Comparison of ENCODE assay signal across 36 cellular contexts in the genomic region with DNA sequence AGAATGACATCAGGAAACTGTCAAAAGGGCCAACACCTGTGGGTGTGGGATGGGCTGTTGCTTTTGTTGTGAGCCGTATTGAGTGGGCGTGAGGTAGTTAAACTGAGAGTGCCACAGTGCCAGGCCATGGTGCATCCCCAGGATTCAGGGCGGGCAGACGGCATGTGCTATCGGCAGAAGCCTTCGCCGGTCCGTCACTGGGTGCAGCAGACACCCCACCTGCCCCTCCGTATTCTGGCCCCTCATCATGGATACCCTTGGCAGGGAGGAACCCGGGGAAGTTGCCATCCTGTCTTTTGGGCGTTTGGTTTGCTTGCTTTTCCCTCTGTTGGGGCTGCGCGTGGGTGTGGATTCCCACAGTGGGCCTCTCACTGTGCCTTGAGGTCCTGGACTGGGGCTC. TPM values are rescaled to one million over a fixed set of nuclear protein-coding genes. Genes with fewer than 3 reads are reported as not detected.
"Had no signal": no experiment of that assay in that cellular context is flagged by ENCODE, and none has a peak within 500 bp of the region (broad histone marks: within the 10 kb centered on the region; RNA-seq: fewer than 3 reads in every experiment).

No MANE protein-coding gene starts in this region.

- DNase-seq: activated CD4-positive, alpha-beta memory T cell treated with anti-CD3 and anti-CD28 coated beads, Interleukin-2, amount 10 ng/mL, durations not matched to agents 7 days and 5 days; activated CD4-positive, alpha-beta T cell treated with anti-CD3 and anti-CD28 coated beads for 1 hour; activated CD4-positive, alpha-beta T cell treated with anti-CD3 and anti-CD28 coated beads for 48 hours; activated CD4-positive, CD25-positive, alpha-beta regulatory T cell; activated CD8-positive, alpha-beta memory T cell treated with anti-CD3 and anti-CD28 coated beads for 24 hours; activated CD8-positive, alpha-beta memory T cell treated with anti-CD3 and anti-CD28 coated beads, Interleukin-2, amount 10 ng/mL, durations not matched to agents 7 days and 5 days; activated CD8-positive, alpha-beta memory T cell treated with anti-CD3 and anti-CD28 coated beads, Interleukin-2, amount 50 U/mL, for 48 hours; activated effector memory CD4-positive, alpha-beta T cell treated with Interleukin-2 at 50 U/mL for 16 hours; activated naive CD4-positive, alpha-beta T cell; activated naive CD4-positive, alpha-beta T cell treated with anti-CD3 and anti-CD28 coated beads, Interleukin-2, amount 50 U/mL, for 16 hours; activated naive CD8-positive, alpha-beta T cell treated with anti-CD3 and anti-CD28 coated beads, Interleukin-2, amount 10 ng/mL, durations not matched to agents 7 days and 5 days; activated T-cell treated with anti-CD3 and anti-CD28 coated beads, Interleukin-2, amount 50 U/mL, for 48 hours; adrenal gland; body of pancreas; Kasumi-1; KG1; MG63; MV-4-11; NCI-H1092; NCI-H1436 treated with DMSO at 0.1 percent for 48 hours; NCI-H1694 treated with DMSO at 0.1 percent for 48 hours; NCI-H2029; NCI-H2171; NCI-H510A; NCI-H526; NCI-H748 treated with DMSO at 0.1 percent for 48 hours; NK-92 treated with Interleukin-12 subunit alpha and Interleukin-12 subunit beta, amount 100 ng/mL, for 24 hours; OCI-M1; Right ventricle myocardium superior; SW 1271; T-helper 1 cell; T-helper 2 cell; T-helper 9 cell; WERI-Rb-1 had no signal

- H3K4me1 Mint-ChIP-seq: activated CD4-positive, alpha-beta memory T cell treated with anti-CD3 and anti-CD28 coated beads, Interleukin-2, amount 10 ng/mL, durations not matched to agents 7 days and 5 days; activated CD8-positive, alpha-beta memory T cell treated with anti-CD3 and anti-CD28 coated beads, Interleukin-2, amount 10 ng/mL, durations not matched to agents 7 days and 5 days; activated naive CD8-positive, alpha-beta T cell treated with anti-CD3 and anti-CD28 coated beads, Interleukin-2, amount 10 ng/mL, durations not matched to agents 7 days and 5 days had no signal

- H3K4me3 ChIP-seq: adrenal gland, body of pancreas, breast epithelium, MG63 had no signal

- H3K27ac ChIP-seq: adrenal gland, body of pancreas, breast epithelium, WERI-Rb-1 had no signal

- H3K36me3 ChIP-seq: adrenal gland, breast epithelium, MG63, WERI-Rb-1 had no signal

- H3K4me1 ChIP-seq: breast epithelium had no signal

- H3K36me3 Mint-ChIP-seq: activated CD8-positive, alpha-beta memory T cell treated with anti-CD3 and anti-CD28 coated beads, Interleukin-2, amount 10 ng/mL, durations not matched to agents 7 days and 5 days; activated naive CD8-positive, alpha-beta T cell treated with anti-CD3 and anti-CD28 coated beads, Interleukin-2, amount 10 ng/mL, durations not matched to agents 7 days and 5 days had no signal

- ATAC-seq: activated CD8-positive, alpha-beta memory T cell treated with anti-CD3 and anti-CD28 coated beads, Interleukin-2, amount 10 ng/mL, durations not matched to agents 7 days and 5 days; body of pancreas had no signal

- H3K27ac Mint-ChIP-seq: activated CD4-positive, alpha-beta memory T cell treated with anti-CD3 and anti-CD28 coated beads, Interleukin-2, amount 10 ng/mL, durations not matched to agents 7 days and 5 days; activated CD8-positive, alpha-beta memory T cell treated with anti-CD3 and anti-CD28 coated beads, Interleukin-2, amount 10 ng/mL, durations not matched to agents 7 days and 5 days; activated naive CD8-positive, alpha-beta T cell treated with anti-CD3 and anti-CD28 coated beads, Interleukin-2, amount 10 ng/mL, durations not matched to agents 7 days and 5 days had no signal

- H3K4me3 Mint-ChIP-seq: activated CD4-positive, alpha-beta memory T cell treated with anti-CD3 and anti-CD28 coated beads, Interleukin-2, amount 10 ng/mL, durations not matched to agents 7 days and 5 days; activated CD8-positive, alpha-beta memory T cell treated with anti-CD3 and anti-CD28 coated beads, Interleukin-2, amount 10 ng/mL, durations not matched to agents 7 days and 5 days; activated naive CD8-positive, alpha-beta T cell treated with anti-CD3 and anti-CD28 coated beads, Interleukin-2, amount 10 ng/mL, durations not matched to agents 7 days and 5 days had no signal

- H3K9me3 ChIP-seq: adrenal gland, body of pancreas, breast epithelium, MG63 had no signal

- FAIRE-seq: astrocyte had no signal

- H3K27me3 ChIP-seq: adrenal gland, body of pancreas, breast epithelium, MG63 had no signal

- H3K9me3 Mint-ChIP-seq: activated CD4-positive, alpha-beta memory T cell treated with anti-CD3 and anti-CD28 coated beads, Interleukin-2, amount 10 ng/mL, durations not matched to agents 7 days and 5 days; activated naive CD8-positive, alpha-beta T cell treated with anti-CD3 and anti-CD28 coated beads, Interleukin-2, amount 10 ng/mL, durations not matched to agents 7 days and 5 days had no signal

RNA-seq across cellular contexts. Expression of a gene that starts 27.5 kb away (rescaled TPM):
- total RNA-seq: activated CD4-positive, alpha-beta memory T cell treated with anti-CD3 and anti-CD28 coated beads, Interleukin-2, amount 10 ng/mL, durations not matched to agents 7 days and 5 days; activated CD8-positive, alpha-beta memory T cell treated with anti-CD3 and anti-CD28 coated beads, Interleukin-2, amount 10 ng/mL, durations not matched to agents 7 days and 5 days had no signal
